Comparison of ENCODE assay signal across 8 cellular contexts in the genomic region with DNA sequence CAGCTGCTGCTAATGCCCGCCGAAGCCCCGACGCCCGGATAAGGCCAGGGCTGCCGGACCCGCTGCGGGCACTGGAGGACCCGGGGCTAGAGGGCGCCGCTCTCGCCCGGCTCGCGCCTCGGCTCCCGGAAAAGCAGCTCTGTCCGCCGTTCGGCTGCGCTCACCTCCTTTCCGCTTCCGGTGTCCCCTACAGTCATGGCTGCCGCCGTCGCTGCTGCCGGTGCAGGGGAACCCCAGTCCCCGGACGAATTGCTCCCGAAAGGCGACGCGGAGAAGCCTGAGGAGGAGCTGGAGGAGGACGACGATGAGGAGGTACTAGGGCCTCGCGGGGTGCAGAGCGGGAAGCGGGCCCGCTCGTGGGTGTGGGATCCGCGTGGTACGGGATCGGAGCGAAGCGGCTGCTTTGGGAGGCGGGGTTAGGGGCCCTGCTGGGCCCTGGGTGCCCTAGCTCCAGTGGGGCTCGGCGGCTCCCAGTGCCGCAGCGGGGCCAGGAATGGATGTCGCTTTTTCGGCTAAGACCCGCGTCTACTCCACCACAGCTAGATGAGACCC. TPM values are rescaled to one million over a fixed set of nuclear protein-coding genes. Genes with fewer than 3 reads are reported as not detected.
DNase-seq lines count a peak whose midpoint lies in the region; ATAC-seq and TF ChIP-seq lines count a peak whose summit lies in the region.

TOMM22 (plus strand) TSS at position 174 of the 552 bp plus-strand sequence; CDS start at position 196, 22 bp downstream.

- TF ChIP-seq CTCF in OCI-LY3 (IDR thresholded peaks at IDR 0.05; ENCODE audit: low read depth, low read length): peak; percentile 84

- H3K27me3 ChIP-seq in HUES6 (ENCODE audit: control insufficient read depth, insufficient read depth, low read length) (no peaks in the 10 kb centered on the region), OCI-LY3 (ENCODE audit: low read depth, low read length) (no peaks in the 10 kb centered on the region), mononuclear cell (ENCODE audit: insufficient read depth, low read length) (no peaks in the 10 kb centered on the region)

- H3K79me2 ChIP-seq in OCI-LY3 (ENCODE audit: low read length): peaks cover 16% of the 10 kb centered on the region

- peak; percentile 97 for ATAC-seq in GM21381 (IDR thresholded peaks at IDR 0.05; ENCODE audit: unreplicated experiment)

- H3K36me3 ChIP-seq in HUES6 (ENCODE audit: control insufficient read depth, insufficient read depth, low read length): peaks cover 38% of the 10 kb centered on the region
- H3K36me3 ChIP-seq in OCI-LY3 (replicated peaks; ENCODE audit: low read depth, low read length): peaks cover 39% of the 10 kb centered on the region

- H3K4me2 ChIP-seq in OCI-LY3 (ENCODE audit: low read length): peak within 1 kb of the TSS; percentile 97

- peak within 1 kb of the TSS; percentile 95 for H3K9ac ChIP-seq in HUES6 (ENCODE audit: low read length)
- H3K9ac ChIP-seq in OCI-LY3 (ENCODE audit: low read length): peak within 1 kb of the TSS; percentile 84

- H3K4me1 ChIP-seq in HUES6 (ENCODE audit: control insufficient read depth, insufficient read depth, low read length) (0 out of 2 replicates have a peak, but pooled peaks cover 4% of the 10 kb centered on the region), OCI-LY3 (ENCODE audit: low read length) (peaks cover 8% of the 10 kb centered on the region), mononuclear cell (ENCODE audit: insufficient read depth, low read length) (peaks cover 15% of the 10 kb centered on the region)

- H4K20me1 ChIP-seq in OCI-LY3 (ENCODE audit: insufficient read depth, low read length): 0 out of 2 replicates have a peak, but pooled peaks cover 3% of the 10 kb centered on the region

- H3K9me3 ChIP-seq in HUES6 (ENCODE audit: control insufficient read depth, insufficient read depth, low read depth, low read length) (peaks cover 6% of the 10 kb centered on the region), OCI-LY3 (ENCODE audit: insufficient read depth, low read length) (no peaks in the 10 kb centered on the region), mononuclear cell (ENCODE audit: low read depth, low read length) (no peaks in the 10 kb centered on the region)

- peak within 1 kb of the TSS; percentile 86 for H3K27ac ChIP-seq in HUES6 (ENCODE audit: low read depth, low read length)
- peak within 1 kb of the TSS; percentile 46 for H3K27ac ChIP-seq in OCI-LY3 (ENCODE audit: low read length)

- H3K4me3 ChIP-seq in HUES6 (ENCODE audit: low read depth, low read length) (peak within 1 kb of the TSS; percentile 98), OCI-LY3 (ENCODE audit: low read length) (peak within 1 kb of the TSS; percentile 87), mononuclear cell (ENCODE audit: low read length) (peak within 1 kb of the TSS; percentile 85)

- H2AFZ ChIP-seq in OCI-LY3 (ENCODE audit: low read depth, low read length): peak within 1 kb of the TSS; percentile 95

- DNase-seq in D341Med (ENCODE audit: low spot score) (peak; percentile 96), epidermal melanocyte (ENCODE audit: insufficient read length, low spot score) (peak; percentile 95)
- peak; percentile 93 for DNase-seq in activated CD8-positive, alpha-beta memory T cell treated with anti-CD3 and anti-CD28 coated beads, Interleukin-2, amount 50 U/mL, for 48 hours
- DNase-seq in stimulated activated CD8-positive, alpha-beta memory T cell treated with anti-CD3 and anti-CD28 coated beads, Interleukin-4, amount 100 ng/mL, for 24 hours (ENCODE audit: low read depth): peak; percentile 81

RNA-seq across cellular contexts. Expression of gene TOMM22, which starts in this region (rescaled TPM):
- total RNA-seq in mononuclear cell: 50.8 TPM

Comparison
In these comparisons a context has a peak if more than half of its experiments do, and no peak if none do; other contexts are left out.
1. Peak in every context shown above with its lines: DNase-seq, ATAC-seq, H3K4me3 ChIP-seq and H3K27ac ChIP-seq.